8 cellular contexts compared by ENCODE assay signal in genomic region chr5:127959152-127959764, GRCh38.
DNase-seq lines count a peak whose midpoint lies in the region; ATAC-seq, FAIRE-seq and TF ChIP-seq lines count a peak whose summit lies in the region.

No MANE protein-coding gene starts in this region.

- H4K20me1 ChIP-seq in neural progenitor cell (ENCODE audit: low read depth), result no peaks in the 10 kb centered on the region

- H3K27ac ChIP-seq in adrenal gland (no peak overlapping the region), neural progenitor cell (no peak overlapping the region)

- no peak for TF ChIP-seq POLR2A in adrenal gland (IDR thresholded peaks at IDR 0.05)

- H3K9ac ChIP-seq in neural progenitor cell, result no peak overlapping the region

- FAIRE-seq in islet of Langerhans (lab: Jason Lieb, UNC), result peak; percentile 74

- intact Hi-C loops in adrenal gland (cut with DNase I) (no loop called here), natural killer cell (cut with micrococcal nuclease) (no loop called here)

- H3K36me3 Mint-ChIP-seq in neural progenitor cell (peaks cover 10% of the 10 kb centered on the region), natural killer cell (no peaks in the 10 kb centered on the region)

- H2AFZ ChIP-seq in neural progenitor cell (replicated peaks), result no peak overlapping the region

- H3K4me3 ChIP-seq in adrenal gland (no peak overlapping the region), neural progenitor cell (no peak overlapping the region)

- H3K4me1 ChIP-seq in adrenal gland (replicated peaks in 1 of 2) (peaks cover 0 to 24% of the 10 kb centered on the region in 2 donors), neural progenitor cell (peaks cover 21% of the 10 kb centered on the region)

- H3K4me3 Mint-ChIP-seq in neural progenitor cell (no peak overlapping the region), natural killer cell (no peak overlapping the region)

- no peaks in the 10 kb centered on the region for H3K9me3 ChIP-seq in adrenal gland (replicated peaks in 1 of 3)
- H3K9me3 ChIP-seq in neural progenitor cell (ENCODE audit: low read depth), result no peaks in the 10 kb centered on the region

- H3K36me3 ChIP-seq in adrenal gland (replicated peaks in 1 of 2) (no peaks in the 10 kb centered on the region), neural progenitor cell (no peaks in the 10 kb centered on the region)

- H3K9me3 Mint-ChIP-seq in neural progenitor cell (peaks cover 2% of the 10 kb centered on the region), natural killer cell (no peaks in the 10 kb centered on the region)

- H3K27ac Mint-ChIP-seq in neural progenitor cell (no peak overlapping the region), natural killer cell (no peak overlapping the region)

- WGBS in adrenal gland, 4 donors, result 32 to 35% (median 33%) methylated on average over 3 of the region's 3 CpGs

- H3K27me3 ChIP-seq in adrenal gland (no peaks in the 10 kb centered on the region), neural progenitor cell (no peaks in the 10 kb centered on the region)

- DNase-seq in DMS79 treated with DMSO at 0.1 percent for 48 hours (lab: John Stamatoyannopoulos, UW) (peak; percentile 71), NCI-H2107 (lab: John Stamatoyannopoulos, UW) (peak; percentile 27), adrenal gland (peak; percentile 67 to 87 (median 80)), neural progenitor cell (ENCODE audit: low spot score) (no peak), natural killer cell (no peak)

- TF ChIP-seq CTCF in adrenal gland (IDR thresholded peaks at IDR 0.05) (no peak), neural progenitor cell (IDR thresholded peaks at IDR 0.05) (no peak), natural killer cell (IDR thresholded peaks at IDR 0.05) (no peak)

- ATAC-seq in natural killer cell (no peak), GM21786 (IDR thresholded peaks at IDR 0.05; ENCODE audit: unreplicated experiment) (no peak), GM21381 (IDR thresholded peaks at IDR 0.05; ENCODE audit: unreplicated experiment) (no peak)

- H3K4me1 Mint-ChIP-seq in neural progenitor cell (peaks cover 38% of the 10 kb centered on the region), natural killer cell (peaks cover 0 to 8% of the 10 kb centered on the region in 2 donors)

- no peaks in the 10 kb centered on the region for H3K27me3 Mint-ChIP-seq in neural progenitor cell (ENCODE audit: insufficient read depth, low read depth)
- no peaks in the 10 kb centered on the region for H3K27me3 Mint-ChIP-seq in natural killer cell (ENCODE audit: low read depth in 2 of 2)

- H3F3A ChIP-seq in neural progenitor cell (ENCODE audit: low read depth), result no peaks in the 10 kb centered on the region

- no peaks in the 10 kb centered on the region for H3K79me2 ChIP-seq in neural progenitor cell (ENCODE audit: low read depth)

- H3K4me2 ChIP-seq in neural progenitor cell, result no peak overlapping the region

Comparison
In these comparisons a context has a peak if more than half of its experiments do, and no peak if none do; other contexts are left out.
1. DNase-seq: peak in DMS79 treated with DMSO at 0.1 percent for 48 hours (single experiment), NCI-H2107 (single experiment) and adrenal gland (7 of 7); none in neural progenitor cell (single experiment) and natural killer cell (single experiment).